34 cellular contexts compared by ENCODE assay signal in the genomic region with DNA sequence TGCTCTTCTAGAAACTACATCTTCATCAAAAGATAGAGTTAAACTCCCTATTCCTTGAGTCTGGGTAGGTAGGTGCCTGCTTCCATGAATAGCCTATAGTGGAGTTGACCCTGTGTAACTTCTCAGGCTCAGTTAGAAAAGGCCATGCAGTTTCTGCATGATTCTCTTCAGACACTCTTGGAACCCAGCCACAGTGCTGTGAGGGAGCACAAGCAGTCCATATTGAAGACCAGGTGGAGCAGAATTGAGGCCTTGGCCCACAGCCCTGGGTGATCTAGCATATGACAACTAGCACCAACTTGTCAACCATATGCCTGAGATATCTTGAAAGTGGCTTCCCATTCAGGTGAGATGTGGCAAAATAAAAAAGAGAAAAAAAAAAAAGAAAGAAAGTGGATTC. TPM values are rescaled to one million over a fixed set of nuclear protein-coding genes. Genes with fewer than 3 reads are reported as not detected.
"Had no signal": no experiment of that assay in that cellular context is flagged by ENCODE, and none has a peak within 500 bp of the region (broad histone marks: within the 10 kb centered on the region; RNA-seq: fewer than 3 reads in every experiment).

No MANE protein-coding gene starts in this region.

- DNase-seq: activated CD4-positive, alpha-beta memory T cell treated with anti-CD3 and anti-CD28 coated beads, Interleukin-2, amount 10 ng/mL, durations not matched to agents 7 days and 5 days; activated CD4-positive, alpha-beta T cell treated with anti-CD3 and anti-CD28 coated beads for 1 hour; activated CD4-positive, alpha-beta T cell treated with anti-CD3 and anti-CD28 coated beads, Interleukin-2, amount 10 ng/mL, durations not matched to agents 7 days and 5 days; activated gamma-delta T cell treated with Interleukin-2 at 50 U/mL for 16 hours; activated T-cell treated with anti-CD3 and anti-CD28 coated beads, Interleukin-2, amount 50 U/mL, for 4 hours; central memory CD4-positive, alpha-beta T cell; colonic mucosa; effector CD8-positive, alpha-beta T cell; esophagus squamous epithelium; foreskin melanocyte; kidney glomerular epithelial cell; left lung; lower lobe of right lung; mesendoderm; mucosa of descending colon; stimulated activated CD4-positive, alpha-beta T cell treated with anti-CD3 and anti-CD28 coated beads, Interleukin-12 subunit alpha, Interleukin-12 subunit beta, amount 100 ng/mL, for 4 hours; stimulated activated CD4-positive, alpha-beta T cell treated with anti-CD3 and anti-CD28 coated beads, Interleukin-4, amount 100 ng/mL, for 1 hour; stomach; T-helper 17 cell; T1000; tibial artery; upper lobe of right lung had no signal

- H3K4me3 Mint-ChIP-seq: activated CD4-positive, alpha-beta memory T cell treated with anti-CD3 and anti-CD28 coated beads, Interleukin-2, amount 10 ng/mL, durations not matched to agents 7 days and 5 days; activated CD4-positive, alpha-beta T cell treated with anti-CD3 and anti-CD28 coated beads, Interleukin-2, amount 10 ng/mL, durations not matched to agents 7 days and 5 days; activated T-cell treated with anti-CD3 and anti-CD28 coated beads, Interleukin-2, amount 50 U/mL, for 4 hours; activated T-helper 17 cell treated with anti-CD3 and anti-CD28 coated beads, Interleukin-2, amount 50 U/mL, for 72 hours; natural killer cell treated with Interleukin-12 subunit alpha and Interleukin-12 subunit beta and Interleukin-15 and Interleukin-18, amount 100 ng/mL, for 72 hours; T-helper 17 cell; WTC11 had no signal

- H3K27ac Mint-ChIP-seq: activated CD4-positive, alpha-beta memory T cell treated with anti-CD3 and anti-CD28 coated beads, Interleukin-2, amount 10 ng/mL, durations not matched to agents 7 days and 5 days; activated CD4-positive, alpha-beta T cell treated with anti-CD3 and anti-CD28 coated beads, Interleukin-2, amount 10 ng/mL, durations not matched to agents 7 days and 5 days; activated naive CD4-positive, alpha-beta T cell treated with anti-CD3 and anti-CD28 coated beads, Interleukin-2, amount 50 U/mL, for 72 hours; activated T-helper 17 cell treated with anti-CD3 and anti-CD28 coated beads, Interleukin-2, amount 50 U/mL, for 72 hours; natural killer cell treated with Interleukin-12 subunit alpha and Interleukin-12 subunit beta and Interleukin-15 and Interleukin-18, amount 100 ng/mL, for 72 hours; T-helper 17 cell; WTC11 had no signal

- H3K27me3 ChIP-seq: breast epithelium, colonic mucosa, esophagus squamous epithelium, left lung, upper lobe of right lung had no signal

- H3K27me3 Mint-ChIP-seq: activated CD4-positive, alpha-beta memory T cell treated with anti-CD3 and anti-CD28 coated beads, Interleukin-2, amount 10 ng/mL, durations not matched to agents 7 days and 5 days; activated T-helper 17 cell treated with anti-CD3 and anti-CD28 coated beads, Interleukin-2, amount 50 U/mL, for 72 hours; natural killer cell treated with Interleukin-12 subunit alpha and Interleukin-12 subunit beta and Interleukin-15 and Interleukin-18, amount 100 ng/mL, for 72 hours; T-helper 17 cell had no signal

- H3K9me3 ChIP-seq: breast epithelium, colonic mucosa, esophagus squamous epithelium, left lung, lower lobe of right lung, mucosa of descending colon, stomach, tibial artery, upper lobe of right lung had no signal

- H3K36me3 ChIP-seq: breast epithelium, colonic mucosa, esophagus squamous epithelium, left lung, lower lobe of right lung, stomach, tibial artery, upper lobe of right lung had no signal

- H3K4me3 ChIP-seq: breast epithelium, colonic mucosa, esophagus squamous epithelium, left lung, lower lobe of right lung, mucosa of descending colon, skin epidermis, stomach, tibial artery, upper lobe of right lung had no signal

- H3K9me3 Mint-ChIP-seq: activated CD4-positive, alpha-beta memory T cell treated with anti-CD3 and anti-CD28 coated beads, Interleukin-2, amount 10 ng/mL, durations not matched to agents 7 days and 5 days; activated CD4-positive, alpha-beta T cell treated with anti-CD3 and anti-CD28 coated beads, Interleukin-2, amount 10 ng/mL, durations not matched to agents 7 days and 5 days; activated naive CD4-positive, alpha-beta T cell treated with anti-CD3 and anti-CD28 coated beads, Interleukin-2, amount 50 U/mL, for 72 hours; activated T-cell treated with anti-CD3 and anti-CD28 coated beads, Interleukin-2, amount 50 U/mL, for 4 hours; activated T-helper 17 cell treated with anti-CD3 and anti-CD28 coated beads, Interleukin-2, amount 50 U/mL, for 72 hours; natural killer cell treated with Interleukin-12 subunit alpha and Interleukin-12 subunit beta and Interleukin-15 and Interleukin-18, amount 100 ng/mL, for 72 hours; WTC11 had no signal

- ATAC-seq: activated naive CD4-positive, alpha-beta T cell treated with anti-CD3 and anti-CD28 coated beads, Interleukin-2, amount 50 U/mL, for 72 hours; activated T-cell treated with anti-CD3 and anti-CD28 coated beads, Interleukin-2, amount 50 U/mL, for 4 hours; activated T-helper 17 cell treated with anti-CD3 and anti-CD28 coated beads, Interleukin-2, amount 50 U/mL, for 72 hours; left lung; lower lobe of right lung; mucosa of descending colon; natural killer cell treated with Interleukin-12 subunit alpha and Interleukin-12 subunit beta and Interleukin-15 and Interleukin-18, amount 100 ng/mL, for 72 hours; sciatic nerve; T-helper 17 cell; upper lobe of right lung; WTC11 had no signal

- H3K27ac ChIP-seq: breast epithelium, colonic mucosa, epithelial cell of prostate, esophagus squamous epithelium, left lung, lower lobe of right lung, skin epidermis, stomach, tibial artery, upper lobe of right lung had no signal

- H3K36me3 Mint-ChIP-seq: activated naive CD4-positive, alpha-beta T cell treated with anti-CD3 and anti-CD28 coated beads, Interleukin-2, amount 50 U/mL, for 72 hours; natural killer cell treated with Interleukin-12 subunit alpha and Interleukin-12 subunit beta and Interleukin-15 and Interleukin-18, amount 100 ng/mL, for 72 hours; WTC11 had no signal

- H3K4me1 ChIP-seq: breast epithelium, colonic mucosa, esophagus squamous epithelium, left lung, lower lobe of right lung, tibial artery, upper lobe of right lung had no signal

- H3K4me1 Mint-ChIP-seq: activated CD4-positive, alpha-beta memory T cell treated with anti-CD3 and anti-CD28 coated beads, Interleukin-2, amount 10 ng/mL, durations not matched to agents 7 days and 5 days; activated CD4-positive, alpha-beta T cell treated with anti-CD3 and anti-CD28 coated beads, Interleukin-2, amount 10 ng/mL, durations not matched to agents 7 days and 5 days; activated T-helper 17 cell treated with anti-CD3 and anti-CD28 coated beads, Interleukin-2, amount 50 U/mL, for 72 hours; WTC11 had no signal

RNA-seq across cellular contexts. Expression of a gene that starts 27.7 kb away (rescaled TPM):
- total RNA-seq: activated CD4-positive, alpha-beta memory T cell treated with anti-CD3 and anti-CD28 coated beads, Interleukin-2, amount 10 ng/mL, durations not matched to agents 7 days and 5 days; activated CD4-positive, alpha-beta T cell treated with anti-CD3 and anti-CD28 coated beads, Interleukin-2, amount 10 ng/mL, durations not matched to agents 7 days and 5 days; activated naive CD4-positive, alpha-beta T cell treated with anti-CD3 and anti-CD28 coated beads, Interleukin-2, amount 50 U/mL, for 72 hours; activated T-helper 17 cell treated with anti-CD3 and anti-CD28 coated beads, Interleukin-2, amount 50 U/mL, for 72 hours; dermis microvascular lymphatic vessel endothelial cell; glomerular endothelial cell; myocyte; natural killer cell treated with Interleukin-12 subunit alpha and Interleukin-12 subunit beta and Interleukin-15 and Interleukin-18, amount 100 ng/mL, for 72 hours; osteoblast had no signal
